2 cellular contexts compared by ENCODE assay signal in genomic region chr15:88075102-88075501, GRCh38.
TF ChIP-seq lines count a peak whose summit lies in the region.

No MANE protein-coding gene starts in this region.

TF ChIP-seq in A549, 52 proteins besides CTCF, POLR2A, EP300 and RAD21:
- no peak for TF ChIP-seq HEYL (CRISPR knock-in tag; IDR thresholded peaks at IDR 0.05)
- no peak for TF ChIP-seq FOSL2 (IDR thresholded peaks at IDR 0.05)
- TF ChIP-seq FOSL2 (CRISPR knock-in tag; IDR thresholded peaks at IDR 0.05), result no peak
- no peak for TF ChIP-seq CHD4 (IDR thresholded peaks at IDR 0.05; ENCODE audit: borderline replicate concordance)
- TF ChIP-seq ZFP36 (IDR thresholded peaks at IDR 0.05; ENCODE audit: borderline replicate concordance, partially characterized antibody), result no peak
- no peak for TF ChIP-seq MAFK (IDR thresholded peaks at IDR 0.05; ENCODE audit: partially characterized antibody)
- no peak for TF ChIP-seq JUNB (IDR thresholded peaks at IDR 0.05)
- no peak for TF ChIP-seq SREBF2 (IDR thresholded peaks at IDR 0.05)
- TF ChIP-seq NFE2L2 (conservative IDR thresholded peaks at IDR 0.05; ENCODE audit: low read length), result no peak
- no peak for TF ChIP-seq SMC3 (IDR thresholded peaks at IDR 0.05)
- no peak for TF ChIP-seq KDM5A (IDR thresholded peaks at IDR 0.05)
- TF ChIP-seq USF2 (IDR thresholded peaks at IDR 0.05), result no peak
- TF ChIP-seq ZNF302 (CRISPR knock-in tag; IDR thresholded peaks at IDR 0.05), result no peak
- TF ChIP-seq ELK1 (IDR thresholded peaks at IDR 0.05; ENCODE audit: low read depth, low read length), result no peak
- no peak for TF ChIP-seq HOXA7 (CRISPR knock-in tag; IDR thresholded peaks at IDR 0.05)
- no peak for TF ChIP-seq MYC (IDR thresholded peaks at IDR 0.05; ENCODE audit: borderline replicate concordance, low read length)

TF ChIP-seq in H1, 55 proteins besides CTCF, POLR2A, EP300 and RAD21:
- TF ChIP-seq POLR2AphosphoS5 (IDR thresholded peaks at IDR 0.05; ENCODE audit: low read depth, low read length), result no peak
- TF ChIP-seq SP1 (IDR thresholded peaks at IDR 0.05; ENCODE audit: low read depth, low read length), result no peak
- no peak for TF ChIP-seq PHF8 (conservative IDR thresholded peaks at IDR 0.05; ENCODE audit: low read depth, low read length)
- no peak for TF ChIP-seq BRCA1 (IDR thresholded peaks at IDR 0.05; ENCODE audit: low read depth, low read length)
